10 cellular contexts compared by ENCODE assay signal in genomic region chr4:133151301-133151680, GRCh38. TPM values are rescaled to one million over a fixed set of nuclear protein-coding genes. Genes with fewer than 3 reads are reported as not detected.
DNase-seq lines count a peak whose midpoint lies in the region; ATAC-seq and TF ChIP-seq lines count a peak whose summit lies in the region.
"Had no signal": no experiment of that assay in that cellular context is flagged by ENCODE, and none has a peak within 500 bp of the region (broad histone marks: within the 10 kb centered on the region; RNA-seq: fewer than 3 reads in every experiment).

No MANE protein-coding gene starts in this region.

- TF ChIP-seq CTCF in left ventricle myocardium inferior (IDR thresholded peaks at IDR 0.05; ENCODE audit: borderline replicate concordance) = no peak

- DNase-seq in left ventricle myocardium inferior (no peak), left cardiac atrium (no peak), caudate nucleus (lab: John Stamatoyannopoulos, UW) (peak in 50 of 61 donors; percentile 14 to 82 (median 58)), midbrain (lab: John Stamatoyannopoulos, UW) (peak; percentile 71), aorta (peak in 1 of 2 donors; percentile 77), NCI-H1092 treated with DMSO at 0.1 percent for 48 hours (lab: John Stamatoyannopoulos, UW) (no peak), MV-4-11 (lab: John Stamatoyannopoulos, UW) (no peak)

- intact Hi-C loops in left ventricle myocardium inferior (cut with micrococcal nuclease) = no loop called here
- intact Hi-C loops in left cardiac atrium (cut with DNase I) = no loop called here
- intact Hi-C loops in aorta (cut with DNase I) = loop anchor here in 1 of 2 donors (2.0 to 5.0 kb wide), 4 partner anchors 36 to 1051 kb away; partner anchors contain the start of gene PABPC4L

- ATAC-seq in left cardiac atrium (no peak), aorta (ENCODE audit: low FRiP score) (no peak), GM18907 (IDR thresholded peaks at IDR 0.05; ENCODE audit: unreplicated experiment) (no peak)

- H3K27ac ChIP-seq in left ventricle myocardium inferior (replicated peaks) (no peak overlapping the region), caudate nucleus (ENCODE audit: low read depth, low read length) (peak overlapping the region; percentile 96), aorta (ENCODE audit: low read depth in 1 of 2, low read length in 2 of 2) (peak overlapping the region; percentile 7 to 23)
- H3K27ac ChIP-seq: epithelial cell of prostate, HL-60 had no signal

- H3K36me3 ChIP-seq in left ventricle myocardium inferior (no peaks in the 10 kb centered on the region), aorta (ENCODE audit: control insufficient read depth in 1 of 2, insufficient read depth in 2 of 2, low read length in 1 of 2) (no peaks in the 10 kb centered on the region)

- peak overlapping the region; percentile 62 for H3K4me3 ChIP-seq in left ventricle myocardium inferior
- H3K4me3 ChIP-seq in aorta (ENCODE audit: low read length in 2 of 2) = peak overlapping the region; percentile 44 to 58

- H3K9me3 ChIP-seq in left ventricle myocardium inferior (replicated peaks) (no peaks in the 10 kb centered on the region), aorta (ENCODE audit: control insufficient read depth, low read length) (no peaks in the 10 kb centered on the region)

- 1% methylated on average over 32 of the region's 32 CpGs for WGBS in aorta, 2 donors

- H3K27me3 ChIP-seq in left ventricle myocardium inferior (ENCODE audit: low read depth) (peaks cover 99% of the 10 kb centered on the region), aorta (ENCODE audit: control insufficient read depth in 1 of 2, insufficient read depth in 2 of 2, low read length in 1 of 2) (no peaks in the 10 kb centered on the region)

- H3K4me1 ChIP-seq in left ventricle myocardium inferior = peaks cover 71% of the 10 kb centered on the region
- no peaks in the 10 kb centered on the region for H3K4me1 ChIP-seq in aorta (ENCODE audit: control insufficient read depth in 1 of 2, insufficient read depth in 2 of 2, low read length in 2 of 2)

RNA-seq across cellular contexts. Expression of gene PCDH10, which starts 2.2 kb away (rescaled TPM):
- 0.14 TPM for total RNA-seq in left ventricle myocardium inferior
- under 1 TPM; 0.32 to 0.39 TPM for total RNA-seq in left cardiac atrium
- total RNA-seq in aorta = 10 to 100 TPM; 15.1 to 23.0 TPM
- polyA plus RNA-seq in aorta = 1 to 10 TPM; 5.0 TPM

Comparison
In these comparisons a context has a peak if more than half of its experiments do, and no peak if none do; other contexts are left out.
1. DNase-seq: peak in caudate nucleus (50 of 61) and midbrain (single experiment); none in left ventricle myocardium inferior (single experiment), left cardiac atrium (single experiment), NCI-H1092 treated with DMSO at 0.1 percent for 48 hours (single experiment) and MV-4-11 (single experiment).
2. RNA of gene PCDH10, which starts 2.2 kb away (total RNA-seq): 15.1 to 23.0 TPM in aorta; 0.32 to 0.39 TPM in left cardiac atrium and 0.14 TPM in left ventricle myocardium inferior (single experiment); every median in the first group is over 10 times any median in the second.